ENCODE assay signal across 37 cellular contexts in genomic region chr10:25858076-25858475, GRCh38.
DNase-seq lines count a peak whose midpoint lies in the region; ATAC-seq, FAIRE-seq and TF ChIP-seq lines count a peak whose summit lies in the region.
"Had no signal": no experiment of that assay in that cellular context is flagged by ENCODE, and none has a peak within 500 bp of the region (broad histone marks: within the 10 kb centered on the region; RNA-seq: fewer than 3 reads in every experiment).

No MANE protein-coding gene starts in this region.

- no peak overlapping the region for H2AFZ ChIP-seq in astrocyte (ENCODE audit: low read depth, low read length)
- H2AFZ ChIP-seq in PC-9: no peak overlapping the region

- DNase-seq in NCI-H226: peak; percentile 48
- peak; percentile 15 for DNase-seq in NCI-H69 (lab: John Stamatoyannopoulos, UW)
- peak; percentile 86 for DNase-seq in amniotic epithelial cell (ENCODE audit: low read depth)
- DNase-seq in astrocyte (ENCODE audit: low read depth): peak; percentile 6
- DNase-seq in NCI-H1694 (lab: John Stamatoyannopoulos, UW): no peak
- no peak for DNase-seq in adrenal gland
- DNase-seq in PC-9: no peak
- DNase-seq: 8988T; ACHN; AML-193; BE2C; C1 segment of cervical spinal cord; Caco-2; Calu3; CD4-positive, alpha-beta memory T cell; CD4-positive, alpha-beta T cell; CD4-positive, CD25-positive, alpha-beta regulatory T cell; CD8-positive, alpha-beta memory T cell; CD8-positive, alpha-beta T cell; COR-L47; DMS 273 treated with DMSO at 0.1 percent for 48 hours; DMS153; DMS53; DMS79; DMS79 treated with DMSO at 0.1 percent for 48 hours; DND-41; EL had no signal

- CTCF ChIA-PET in PC-9 (lab: Charles Lee): no interaction called here

- peaks cover 2% of the 10 kb centered on the region for H3K9me3 Mint-ChIP-seq in astrocyte (ENCODE audit: unreplicated experiment)
- H3K9me3 Mint-ChIP-seq: CD4-positive, alpha-beta T cell; CD8-positive, alpha-beta T cell had no signal

- no peak for TF ChIP-seq POLR2A in adrenal gland (IDR thresholded peaks at IDR 0.05)

- WGBS in adrenal gland, 4 donors: 64 to 78% (median 72%) methylated on average over 3 of the region's 3 CpGs

- H3K4me2 ChIP-seq in astrocyte (ENCODE audit: low read length): no peak overlapping the region
- no peak overlapping the region for H3K4me2 ChIP-seq in PC-9
- H3K4me2 ChIP-seq: A549; BLaER1; BLaER1 treated with 17β-estradiol and CSF1 and Interleukin-3, amounts not matched to agents 10 nM and 100 nM had no signal

- POLR2A ChIA-PET in PC-9 (lab: Charles Lee; ENCODE audit: unreplicated experiment): no interaction called here

- no peak overlapping the region for H3K4me3 ChIP-seq in astrocyte (ENCODE audit: insufficient read depth, low read depth, low read length)
- H3K4me3 ChIP-seq in adrenal gland: no peak overlapping the region
- no peak overlapping the region for H3K4me3 ChIP-seq in PC-9
- H3K4me3 ChIP-seq: A549; BLaER1; BLaER1 treated with 17β-estradiol and CSF1 and Interleukin-3, amounts not matched to agents 10 nM and 100 nM had no signal

- H3K27me3 Mint-ChIP-seq in astrocyte (ENCODE audit: low read depth, unreplicated experiment): no peaks in the 10 kb centered on the region
- H3K27me3 Mint-ChIP-seq: CD4-positive, CD25-positive, alpha-beta regulatory T cell had no signal

- no peak for FAIRE-seq in astrocyte (lab: Jason Lieb, UNC)
- FAIRE-seq: A204.1, A549, D721Med had no signal

- no peaks in the 10 kb centered on the region for H3K9me3 ChIP-seq in astrocyte (ENCODE audit: insufficient read depth, low read depth, low read length)
- no peaks in the 10 kb centered on the region for H3K9me3 ChIP-seq in adrenal gland (replicated peaks in 1 of 3)
- no peaks in the 10 kb centered on the region for H3K9me3 ChIP-seq in PC-9 (ENCODE audit: insufficient read depth, low read depth)
- H3K9me3 ChIP-seq: A549; BE2C; BLaER1; BLaER1 treated with 17β-estradiol and CSF1 and Interleukin-3, amounts not matched to agents 10 nM and 100 nM; Caco-2 had no signal

- no peaks in the 10 kb centered on the region for H3K9me2 ChIP-seq in PC-9 (ENCODE audit: insufficient read depth)

- H3K36me3 Mint-ChIP-seq in astrocyte (ENCODE audit: low read depth, unreplicated experiment): no peaks in the 10 kb centered on the region
- H3K36me3 Mint-ChIP-seq: CD14-positive monocyte; CD4-positive, alpha-beta memory T cell; CD4-positive, CD25-positive, alpha-beta regulatory T cell; CD8-positive, alpha-beta memory T cell; CD8-positive, alpha-beta T cell had no signal

- H3K27ac ChIP-seq in astrocyte (ENCODE audit: low read depth, low read length): no peak overlapping the region
- H3K27ac ChIP-seq in adrenal gland: no peak overlapping the region
- no peak overlapping the region for H3K27ac ChIP-seq in PC-9
- H3K27ac ChIP-seq: 22Rv1; A549; BLaER1; BLaER1 treated with 17β-estradiol and CSF1 and Interleukin-3, amounts not matched to agents 10 nM and 100 nM; C4-2B had no signal

- no peaks in the 10 kb centered on the region for H3F3A ChIP-seq in PC-9 (ENCODE audit: insufficient read depth, low read depth)

- H3K4me3 Mint-ChIP-seq in astrocyte (ENCODE audit: unreplicated experiment): no peak overlapping the region
- H3K4me3 Mint-ChIP-seq: B cell; CD14-positive monocyte; CD4-positive, alpha-beta memory T cell; CD4-positive, alpha-beta T cell; CD4-positive, CD25-positive, alpha-beta regulatory T cell; CD8-positive, alpha-beta memory T cell; CD8-positive, alpha-beta T cell had no signal

- H3K79me2 ChIP-seq in astrocyte (ENCODE audit: insufficient read depth, low read length) (no peaks in the 10 kb centered on the region), PC-9 (ENCODE audit: low read depth) (no peaks in the 10 kb centered on the region)

- no peak overlapping the region for H3K27ac Mint-ChIP-seq in astrocyte (ENCODE audit: unreplicated experiment)
- H3K27ac Mint-ChIP-seq: B cell; CD4-positive, alpha-beta memory T cell; CD4-positive, alpha-beta T cell; CD4-positive, CD25-positive, alpha-beta regulatory T cell; CD8-positive, alpha-beta memory T cell; CD8-positive, alpha-beta T cell had no signal

- H4K20me1 ChIP-seq in astrocyte (ENCODE audit: insufficient read depth, low read length) (no peaks in the 10 kb centered on the region), PC-9 (ENCODE audit: insufficient read depth) (no peaks in the 10 kb centered on the region)
- H4K20me1 ChIP-seq: BLaER1; BLaER1 treated with 17β-estradiol and CSF1 and Interleukin-3, amounts not matched to agents 10 nM and 100 nM had no signal

- H3K36me3 ChIP-seq in astrocyte (ENCODE audit: insufficient read depth, low read length): no peaks in the 10 kb centered on the region
- H3K36me3 ChIP-seq in adrenal gland (replicated peaks in 1 of 2): no peaks in the 10 kb centered on the region
- no peaks in the 10 kb centered on the region for H3K36me3 ChIP-seq in PC-9 (ENCODE audit: low read depth)
- H3K36me3 ChIP-seq: BE2C; BLaER1; BLaER1 treated with 17β-estradiol and CSF1 and Interleukin-3, amounts not matched to agents 10 nM and 100 nM had no signal

- H3K27me3 ChIP-seq in astrocyte (ENCODE audit: insufficient read depth, low read length) (no peaks in the 10 kb centered on the region), adrenal gland (no peaks in the 10 kb centered on the region), PC-9 (ENCODE audit: insufficient read depth, low read depth) (no peaks in the 10 kb centered on the region)
- H3K27me3 ChIP-seq: BE2C; BLaER1; BLaER1 treated with 17β-estradiol and CSF1 and Interleukin-3, amounts not matched to agents 10 nM and 100 nM had no signal

- no peaks in the 10 kb centered on the region for H3K4me1 Mint-ChIP-seq in astrocyte (ENCODE audit: low read depth, unreplicated experiment)
- H3K4me1 Mint-ChIP-seq: B cell; CD14-positive monocyte; CD4-positive, alpha-beta memory T cell; CD4-positive, CD25-positive, alpha-beta regulatory T cell; CD8-positive, alpha-beta memory T cell had no signal

- no TSS peak for BruUV-seq in PC-9 (replicated peaks; lab: Mats Ljungman, UMichigan)

- H3K4me1 ChIP-seq in astrocyte (ENCODE audit: insufficient read depth, low read length) (no peaks in the 10 kb centered on the region), adrenal gland (replicated peaks in 1 of 2) (no peaks in the 10 kb centered on the region), PC-9 (replicated peaks; ENCODE audit: insufficient read depth) (no peaks in the 10 kb centered on the region)
- H3K4me1 ChIP-seq: A549; BE2C; BLaER1; BLaER1 treated with 17β-estradiol and CSF1 and Interleukin-3, amounts not matched to agents 10 nM and 100 nM; Caco-2 had no signal

- TF ChIP-seq CTCF in astrocyte (IDR thresholded peaks at IDR 0.05; ENCODE audit: insufficient read depth, low read depth, low read length) (no peak), adrenal gland (IDR thresholded peaks at IDR 0.05) (no peak), PC-9 (conservative IDR thresholded peaks at IDR 0.05) (no peak)

- ATAC-seq in GM21529 (IDR thresholded peaks at IDR 0.05; ENCODE audit: unreplicated experiment): no peak
- ATAC-seq: A549; CD8-positive, alpha-beta T cell had no signal

- no peak overlapping the region for H3K9ac ChIP-seq in astrocyte (ENCODE audit: low read length)
- H3K9ac ChIP-seq: BLaER1; BLaER1 treated with 17β-estradiol and CSF1 and Interleukin-3, amounts not matched to agents 10 nM and 100 nM had no signal

- intact Hi-C loops in adrenal gland (cut with DNase I): no loop called here
- intact Hi-C loops in PC-9 (cut with micrococcal nuclease; ENCODE audit: unreplicated experiment): no loop called here

Comparison
In these comparisons a context has a peak if more than half of its experiments do, and no peak if none do; other contexts are left out.
1. DNase-seq: peak in NCI-H226 (single experiment), NCI-H69 (single experiment), amniotic epithelial cell (single experiment) and astrocyte (single experiment); none in NCI-H1694 (single experiment), adrenal gland (0 of 7) and PC-9 (0 of 2).